8 cellular contexts compared by ENCODE assay signal in genomic region chr19:50025794-50026549, GRCh38. TPM values are rescaled to one million over a fixed set of nuclear protein-coding genes. Genes with fewer than 3 reads are reported as not detected.
DNase-seq lines count a peak whose midpoint lies in the region; ATAC-seq and TF ChIP-seq lines count a peak whose summit lies in the region.

Gene ZNF473, plus strand, starts transcription at chr19:50026005. Its CDS starts 5,078 bp downstream, at chr19:50031083.

- peak within 1 kb of the TSS; percentile 70 for H2AFZ ChIP-seq in KMS-11 (ENCODE audit: low read depth)

- H3K27ac ChIP-seq in KMS-11: peak within 1 kb of the TSS; percentile 41
- peak within 1 kb of the TSS; percentile 81 to 98 (median 94) for H3K27ac ChIP-seq in gastroesophageal sphincter
- H3K27ac ChIP-seq in thoracic aorta: peak within 1 kb of the TSS; percentile 84 to 85

- H3K36me3 ChIP-seq in KMS-11 (ENCODE audit: insufficient read depth) (no peaks in the 10 kb centered on the region), gastroesophageal sphincter (peaks cover 0 to 21% of the 10 kb centered on the region in 2 donors), thoracic aorta (peaks cover 3% of the 10 kb centered on the region)

- DNase-seq in Daoy (ENCODE audit: low read depth) (peak; percentile 96), SIG-M5 treated with dmso at 0.1 percent for 504 hours (lab: John Stamatoyannopoulos, UW; ENCODE audit: unreplicated experiment) (peak; percentile 96), omental fat pad (ENCODE audit: low spot score) (peak; percentile 65), thoracic aorta (ENCODE audit: low spot score) (peak; percentile 78)
- peak; percentile 84 for DNase-seq in activated gamma-delta T cell treated with anti-CD3 and anti-CD28 coated beads, Interleukin-2, amount 50 U/mL, for 16 hours (ENCODE audit: low read depth)

- TF ChIP-seq EP300 in gastroesophageal sphincter (IDR thresholded peaks at IDR 0.05): no peak

- ATAC-seq in GM21723 (IDR thresholded peaks at IDR 0.05; ENCODE audit: unreplicated experiment) (peak; percentile 69), gastroesophageal sphincter (peak; percentile 91), omental fat pad (ENCODE audit: low FRiP score) (peak; percentile 89), thoracic aorta (ENCODE audit: insufficient number of reproducible peaks, low FRiP score, low read depth) (peak; percentile 73)

- peaks cover 40% of the 10 kb centered on the region for H3K79me2 ChIP-seq in KMS-11 (ENCODE audit: insufficient read depth, low read depth)

- H3K4me3 ChIP-seq in KMS-11 (IDR thresholded peaks at IDR 0.05; ENCODE audit: insufficient read depth, low read depth, low read length) (no peak within 1 kb of the TSS), gastroesophageal sphincter (peak within 1 kb of the TSS; percentile 90 to 93), thoracic aorta (peak within 1 kb of the TSS; percentile 81)

- H3K9me3 ChIP-seq in gastroesophageal sphincter (no peaks in the 10 kb centered on the region), thoracic aorta (no peaks in the 10 kb centered on the region)

- H3K9ac ChIP-seq in KMS-11: peak within 1 kb of the TSS; percentile 51; the same call in 1 of the 2 replicates

- WGBS in gastroesophageal sphincter (ENCODE audit: low coverage in 1 of 2), 2 donors: 0 to 17% methylated on average over 1 to 8 of the region's 45 CpGs

- TF ChIP-seq POLR2A in gastroesophageal sphincter (IDR thresholded peaks at IDR 0.05): peak; percentile 31 to 48

- H3K4me1 ChIP-seq in KMS-11 (ENCODE audit: low read depth, poor library complexity, severe bottlenecking) (peaks cover 15% of the 10 kb centered on the region), gastroesophageal sphincter (peaks cover 0 to 58% (median 7%) of the 10 kb centered on the region in 3 donors), thoracic aorta (ENCODE audit: control insufficient read depth in 1 of 2, low read depth in 2 of 2) (peaks cover 17 to 33% of the 10 kb centered on the region in 2 donors)

- H3K4me2 ChIP-seq in KMS-11: peak within 1 kb of the TSS; percentile 91

- H4K20me1 ChIP-seq in KMS-11 (ENCODE audit: insufficient read depth): no peaks in the 10 kb centered on the region

- H3K27me3 ChIP-seq in KMS-11 (ENCODE audit: insufficient read depth, low read depth): no peaks in the 10 kb centered on the region
- H3K27me3 ChIP-seq in gastroesophageal sphincter: no peaks in the 10 kb centered on the region
- H3K27me3 ChIP-seq in thoracic aorta (replicated peaks; ENCODE audit: insufficient read depth): no peaks in the 10 kb centered on the region

- no peak for TF ChIP-seq CTCF in KMS-11 (conservative IDR thresholded peaks at IDR 0.05; ENCODE audit: low read depth, low read length)
- no peak for TF ChIP-seq CTCF in gastroesophageal sphincter (IDR thresholded peaks at IDR 0.05)
- TF ChIP-seq CTCF in omental fat pad (IDR thresholded peaks at IDR 0.05): no peak
- no peak for TF ChIP-seq CTCF in thoracic aorta (IDR thresholded peaks at IDR 0.05)

RNA-seq across cellular contexts. Expression of gene ZNF473, which starts in this region (rescaled TPM):
- 20.0 and 22.2 TPM in 2 replicates for total RNA-seq in Daoy (2014; rRNA removed; shearing (Covaris generic))
- total RNA-seq in gastroesophageal sphincter: 10 to 100 TPM in 2 of 4 donors, 1 to 10 TPM in 2; 5.5 to 20.9 (median 11.4) TPM
- 10 to 100 TPM in 2 of 4 donors, 1 to 10 TPM in 2; 7.3 to 13.6 (median 10.6) TPM for total RNA-seq in omental fat pad
- 1 to 10 TPM; 2.4 to 6.5 TPM for total RNA-seq in thoracic aorta

Comparison
In these comparisons a context has a peak if more than half of its experiments do, and no peak if none do; other contexts are left out.
1. H3K27ac ChIP-seq: peak in every context shown above with its lines; median percentile 94 in gastroesophageal sphincter; 84 in thoracic aorta; 41 in KMS-11.